9 cellular contexts compared by ENCODE assay signal in the genomic region with DNA sequence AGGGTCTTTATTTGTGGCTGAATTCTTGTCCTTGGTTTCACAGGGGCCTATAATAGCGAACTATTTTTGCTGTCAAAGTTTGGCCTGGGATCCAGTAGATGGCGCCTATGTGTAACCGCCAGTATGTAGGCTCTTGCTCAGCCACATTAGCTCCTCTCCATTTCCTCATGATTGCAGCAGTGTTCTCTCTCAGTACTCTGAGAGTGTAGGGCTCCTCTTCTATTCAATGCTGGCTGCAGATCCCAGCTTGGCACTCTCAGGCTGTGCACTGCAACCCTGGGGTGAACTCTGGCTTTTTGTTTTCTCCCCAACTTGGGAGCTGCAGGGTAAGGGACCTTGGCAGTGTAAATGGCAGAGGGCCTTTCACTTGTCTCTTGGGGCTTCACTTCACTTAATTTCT.
DNase-seq lines count a peak whose midpoint lies in the region; ATAC-seq and TF ChIP-seq lines count a peak whose summit lies in the region.
"Had no signal": no experiment of that assay in that cellular context is flagged by ENCODE, and none has a peak within 500 bp of the region (broad histone marks: within the 10 kb centered on the region; RNA-seq: fewer than 3 reads in every experiment).

No MANE protein-coding gene starts in this region.

- no peaks in the 10 kb centered on the region for H3K36me3 Mint-ChIP-seq in MCF 10A (ENCODE audit: insufficient read depth, unreplicated experiment)

- WGBS in sigmoid colon, 2 donors = 75 to 81% methylated on average over 3 of the region's 3 CpGs

- H3K9me3 ChIP-seq in lower lobe of right lung = no peaks in the 10 kb centered on the region
- no peaks in the 10 kb centered on the region for H3K9me3 ChIP-seq in sigmoid colon
- H3K9me3 ChIP-seq: neutrophil had no signal

- H3K36me3 ChIP-seq in lower lobe of right lung (no peaks in the 10 kb centered on the region), sigmoid colon (no peaks in the 10 kb centered on the region)
- H3K36me3 ChIP-seq: neutrophil had no signal

- intact Hi-C loops in MCF 10A (cut with micrococcal nuclease) = loop anchor here (1.0 kb wide), 4 partner anchors 92 to 364 kb away; a partner anchor contains a TSS
- intact Hi-C loops in lower lobe of right lung (cut with DNase I) = no loop called here
- intact Hi-C loops in sigmoid colon (cut with DNase I) = loop anchor here (10.0 kb wide), 2 partner anchors 312 to 342 kb away; a partner anchor contains a TSS

- no peak overlapping the region for H3K4me3 Mint-ChIP-seq in MCF 10A (ENCODE audit: unreplicated experiment)

- no peaks in the 10 kb centered on the region for H3K27me3 Mint-ChIP-seq in MCF 10A (ENCODE audit: insufficient read depth, unreplicated experiment)

- no peak overlapping the region for H3K27ac Mint-ChIP-seq in MCF 10A (ENCODE audit: low read depth, unreplicated experiment)

- no peaks in the 10 kb centered on the region for H3K27me3 ChIP-seq in lower lobe of right lung (ENCODE audit: low read depth)
- no peaks in the 10 kb centered on the region for H3K27me3 ChIP-seq in sigmoid colon
- H3K27me3 ChIP-seq: neutrophil had no signal

- TF ChIP-seq CTCF in MCF 10A (IDR thresholded peaks at IDR 0.05; ENCODE audit: unreplicated experiment) = peak; percentile 57
- TF ChIP-seq CTCF in lower lobe of right lung (IDR thresholded peaks at IDR 0.05) = peak; percentile 45
- peak in 2 of 4 experiments; percentile 31 to 39 for TF ChIP-seq CTCF in sigmoid colon (IDR thresholded peaks at IDR 0.05)

- CTCF ChIA-PET in MCF 10A (lab: Yijun Ruan, JAX) = interaction anchor here (0.7 to 4.5 kb wide), 24 partner anchors 9 to 346 kb away, joined by 3 to 50 read pairs (median 4); no protein-coding TSS in a partner anchor

- DNase-seq in COR-L47 (lab: John Stamatoyannopoulos, UW) = peak; percentile 32
- DNase-seq in NCI-H69 (lab: John Stamatoyannopoulos, UW) = peak; percentile 100
- peak; percentile 65 for DNase-seq in MCF 10A (ENCODE audit: unreplicated experiment)
- no peak for DNase-seq in lower lobe of right lung
- no peak for DNase-seq in sigmoid colon
- DNase-seq in superior temporal gyrus (ENCODE audit: extremely low spot score) = no peak

- BruUV-seq in MCF 10A (replicated peaks; lab: Mats Ljungman, UMichigan) = no TSS peak

- H3K4me3 ChIP-seq in lower lobe of right lung (no peak overlapping the region), sigmoid colon (no peak overlapping the region)

- ATAC-seq in GM18861 (IDR thresholded peaks at IDR 0.05; ENCODE audit: unreplicated experiment) (peak; percentile 66), HG03064 (IDR thresholded peaks at IDR 0.05; ENCODE audit: low read depth, unreplicated experiment) (peak; percentile 57), lower lobe of right lung (peak; percentile 83 to 91)

- POLR2A ChIA-PET in MCF 10A (lab: Yijun Ruan, JAX) = no interaction called here

- H3K4me1 ChIP-seq in lower lobe of right lung (no peaks in the 10 kb centered on the region), sigmoid colon (no peaks in the 10 kb centered on the region)

- no peak overlapping the region for H3K27ac ChIP-seq in lower lobe of right lung
- H3K27ac ChIP-seq in sigmoid colon = no peak overlapping the region
- H3K27ac ChIP-seq: neutrophil had no signal

- H3K4me1 Mint-ChIP-seq in MCF 10A (ENCODE audit: insufficient read depth, unreplicated experiment) = no peaks in the 10 kb centered on the region

- TF ChIP-seq POLR2A in sigmoid colon (IDR thresholded peaks at IDR 0.05) = no peak

- TF ChIP-seq EP300 in sigmoid colon (IDR thresholded peaks at IDR 0.05) = no peak

- no peaks in the 10 kb centered on the region for H3K9me3 Mint-ChIP-seq in MCF 10A (ENCODE audit: unreplicated experiment)

Comparison
In these comparisons a context has a peak if more than half of its experiments do, and no peak if none do; other contexts are left out.
1. DNase-seq: peak in COR-L47 (single experiment), NCI-H69 (single experiment) and MCF 10A (single experiment); none in lower lobe of right lung (single experiment), sigmoid colon (single experiment) and superior temporal gyrus (single experiment).
2. Peak in every context shown above with its lines, with median percentiles within 50 percentile points of each other: ATAC-seq.